ENCODE assay signal across 10 cellular contexts in the genomic region with DNA sequence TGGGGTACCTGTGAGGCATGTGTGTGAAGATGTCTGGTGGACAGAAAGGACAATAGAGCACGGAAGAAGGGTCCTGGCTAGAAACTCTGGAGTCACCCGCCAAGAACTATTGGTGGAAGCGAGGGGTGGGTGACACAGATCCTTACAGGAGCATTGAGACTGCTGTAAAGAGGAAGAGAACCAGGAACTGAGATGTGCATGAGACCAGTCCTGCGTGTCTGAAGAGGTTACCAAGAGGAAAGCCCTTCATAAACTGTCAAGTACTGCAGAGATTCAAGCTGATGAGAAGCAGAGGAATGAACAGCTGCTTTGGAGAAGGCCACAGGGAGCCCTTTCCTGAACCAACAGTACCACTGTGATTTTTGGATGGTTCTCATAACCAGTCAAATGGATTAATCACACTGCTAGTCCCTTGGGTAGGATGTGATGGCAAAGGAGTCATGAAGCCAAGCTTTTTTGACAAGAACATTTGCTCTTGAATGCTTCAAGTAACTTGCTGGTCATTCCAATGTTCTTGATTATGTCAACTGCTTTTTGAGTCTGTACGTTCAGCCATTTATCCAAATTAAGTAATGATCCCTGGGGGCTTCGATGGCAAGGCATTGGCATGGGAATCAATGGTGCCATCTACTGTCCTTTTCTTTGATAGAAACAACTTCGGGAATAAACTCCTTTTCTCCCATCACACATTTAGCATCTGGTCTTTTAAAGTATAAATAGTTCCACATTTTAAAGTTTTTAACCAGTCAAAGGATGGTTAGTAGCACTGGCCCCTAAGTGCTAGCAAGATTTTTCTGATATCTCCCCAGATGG. TPM values are rescaled to one million over a fixed set of nuclear protein-coding genes. Genes with fewer than 3 reads are reported as not detected.
A peak's percentile ranks its signal among the peaks of the same experiment; 100 is the strongest.
DNase-seq lines count a peak whose midpoint lies in the region; ATAC-seq and TF ChIP-seq lines count a peak whose summit lies in the region.
"Had no signal": no experiment of that assay in that cellular context is flagged by ENCODE, and none has a peak within 500 bp of the region (broad histone marks: within the 10 kb centered on the region; RNA-seq: fewer than 3 reads in every experiment).

No MANE protein-coding gene starts in this region.

- H3K9me2 ChIP-seq in SU-DHL-6 (replicated peaks; ENCODE audit: insufficient read depth, low read length) = no peaks in the 10 kb centered on the region

- no peaks in the 10 kb centered on the region for H3F3A ChIP-seq in SU-DHL-6 (ENCODE audit: insufficient read depth)

- ATAC-seq in HG02884 (IDR thresholded peaks at IDR 0.05; ENCODE audit: unreplicated experiment) (peak; percentile 52), memory B cell (ENCODE audit: low read depth) (peak; percentile 86), mucosa of descending colon (no peak), left lung (no peak)

- intact Hi-C loops in mucosa of descending colon (cut with DNase I, micrococcal nuclease) (no loop called here), left lung (cut with DNase I) (no loop called here)

- H3K27me3 Mint-ChIP-seq in memory B cell = peaks cover 6% of the 10 kb centered on the region

- peak overlapping the region; percentile 28 for H3K4me2 ChIP-seq in SU-DHL-6 (ENCODE audit: low read depth, low read length, poor library complexity, severe bottlenecking)

- H3K4me3 ChIP-seq in SU-DHL-6 (ENCODE audit: insufficient read depth, low read length, poor library complexity, severe bottlenecking) (no peak overlapping the region), mucosa of descending colon (no peak overlapping the region), left lung (no peak overlapping the region)

- no peaks in the 10 kb centered on the region for H3K36me3 ChIP-seq in SU-DHL-6 (ENCODE audit: low read length)
- H3K36me3 ChIP-seq in mucosa of descending colon (ENCODE audit: low read depth) = no peaks in the 10 kb centered on the region
- H3K36me3 ChIP-seq in left lung = no peaks in the 10 kb centered on the region

- H3K4me1 ChIP-seq in mucosa of descending colon (ENCODE audit: low read depth) (peaks cover 4% of the 10 kb centered on the region), left lung (peaks cover 0 to 12% of the 10 kb centered on the region in 2 donors)

- no peaks in the 10 kb centered on the region for H3K9me3 Mint-ChIP-seq in memory B cell
- H3K9me3 Mint-ChIP-seq: T-helper 1 cell treated with Interleukin-12 subunit alpha and Interleukin-12 subunit beta and Interleukin-4 antibody, amounts not matched to agents 30 μg/mL and 1 μg/mL, for 36 hours had no signal

- no peaks in the 10 kb centered on the region for H3K79me2 ChIP-seq in SU-DHL-6 (ENCODE audit: insufficient read depth, low read length)

- peak overlapping the region; percentile 30 for H3K9ac ChIP-seq in SU-DHL-6 (ENCODE audit: low read length)

- H4K20me1 ChIP-seq in SU-DHL-6 (ENCODE audit: low read depth, low read length) = no peaks in the 10 kb centered on the region

- H3K27ac Mint-ChIP-seq in memory B cell = peak overlapping the region; percentile 39
- H3K27ac Mint-ChIP-seq: T-helper 1 cell treated with Interleukin-12 subunit alpha and Interleukin-12 subunit beta and Interleukin-4 antibody, amounts not matched to agents 30 μg/mL and 1 μg/mL, for 36 hours had no signal

- DNase-seq in DMS79 treated with DMSO at 0.1 percent for 48 hours (lab: John Stamatoyannopoulos, UW) (peak; percentile 63), memory B cell (ENCODE audit: low spot score in 2 of 2) (no peak), mucosa of descending colon (no peak), left lung (no peak), NCI-H2227 treated with DMSO at 0.1 percent for 48 hours (lab: John Stamatoyannopoulos, UW) (no peak), GM19240 (ENCODE audit: insufficient read length, low spot score) (no peak)
- DNase-seq: activated gamma-delta T cell had no signal

- H3K9me3 ChIP-seq in SU-DHL-6 (ENCODE audit: insufficient read depth, low read length) (no peaks in the 10 kb centered on the region), mucosa of descending colon (no peaks in the 10 kb centered on the region), left lung (no peaks in the 10 kb centered on the region)

- peak overlapping the region; percentile 42 for H2AFZ ChIP-seq in SU-DHL-6 (ENCODE audit: low read depth, low read length, severe bottlenecking)

- H3K36me3 Mint-ChIP-seq in memory B cell = no peaks in the 10 kb centered on the region

- peak; percentile 46 for TF ChIP-seq CTCF in SU-DHL-6 (IDR thresholded peaks at IDR 0.05; ENCODE audit: insufficient read depth, low read length, poor library complexity, severe bottlenecking)
- TF ChIP-seq CTCF in mucosa of descending colon (IDR thresholded peaks at IDR 0.05) = no peak
- no peak for TF ChIP-seq CTCF in left lung (IDR thresholded peaks at IDR 0.05)

- H3K4me1 Mint-ChIP-seq in memory B cell = peaks cover 19% of the 10 kb centered on the region

- no peaks in the 10 kb centered on the region for H3K27me3 ChIP-seq in SU-DHL-6 (ENCODE audit: low read length)
- no peaks in the 10 kb centered on the region for H3K27me3 ChIP-seq in left lung

- H3K27ac ChIP-seq in SU-DHL-6 (ENCODE audit: low read depth, low read length) = peak overlapping the region; percentile 31; the same call in 1 of the 2 replicates
- H3K27ac ChIP-seq in left lung = no peak overlapping the region

- peak overlapping the region; percentile 15 for H3K4me3 Mint-ChIP-seq in memory B cell
- H3K4me3 Mint-ChIP-seq: T-helper 1 cell treated with Interleukin-12 subunit alpha and Interleukin-12 subunit beta and Interleukin-4 antibody, amounts not matched to agents 30 μg/mL and 1 μg/mL, for 36 hours had no signal

RNA-seq across cellular contexts. Expression of a gene that starts 42.9 kb away (rescaled TPM):
- 1 to 10 TPM; 1.7 to 4.9 (median 2.8) TPM for total RNA-seq in mucosa of descending colon
- 1 to 10 TPM; 1.7 to 2.6 TPM for total RNA-seq in left lung

Comparison
In these comparisons a context has a peak if more than half of its experiments do, and no peak if none do; other contexts are left out.
1. ATAC-seq: peak in HG02884 (single experiment) and memory B cell (single experiment); none in mucosa of descending colon (single experiment) and left lung (single experiment).